ENCODE assay signal across 1 cellular context in genomic region chr1:100036718-100037664, GRCh38.
TF ChIP-seq lines count a peak whose summit lies in the region.

No MANE protein-coding gene starts in this region.

TF ChIP-seq in GM12878, 131 proteins besides CTCF, POLR2A, EP300 and RAD21 (continued from another document):
- TF ChIP-seq MAX (IDR thresholded peaks at IDR 0.05; ENCODE audit: low read depth, low read length): no peak
- TF ChIP-seq YY1 (IDR thresholded peaks at IDR 0.05; ENCODE audit: low read depth, low read length): 0 out of 2 replicates have a peak, but pooled peaks have one; percentile 32
- TF ChIP-seq NR2C1 (IDR thresholded peaks at IDR 0.05): no peak
- TF ChIP-seq ZBTB40 (IDR thresholded peaks at IDR 0.05; ENCODE audit: borderline replicate concordance): peak; percentile 54; the same call in 1 of the 2 replicates
- no peak for TF ChIP-seq IKZF2 (IDR thresholded peaks at IDR 0.05)
- TF ChIP-seq ETV6 (conservative IDR thresholded peaks at IDR 0.05 in 1 of 2, IDR thresholded peaks at IDR 0.05 in 1 of 2; ENCODE audit: borderline replicate concordance in 1 of 2, low read depth in 1 of 2): no peak
- TF ChIP-seq SP1 (IDR thresholded peaks at IDR 0.05; ENCODE audit: low read depth, low read length): no peak
- TF ChIP-seq SKIL (IDR thresholded peaks at IDR 0.05; ENCODE audit: low read depth, poor library complexity, severe bottlenecking): no peak
- no peak for TF ChIP-seq RBBP5 (conservative IDR thresholded peaks at IDR 0.05)
- TF ChIP-seq ZBTB33 (IDR thresholded peaks at IDR 0.05): peak; percentile 67; the same call in 1 of the 2 replicates
- no peak for TF ChIP-seq KAT2A (conservative IDR thresholded peaks at IDR 0.05; ENCODE audit: control insufficient read depth, low read depth, low read length)
- TF ChIP-seq BHLHE40 (IDR thresholded peaks at IDR 0.05; ENCODE audit: borderline replicate concordance in 1 of 2, low read depth in 2 of 2, low read length in 1 of 2): no peak
- TF ChIP-seq MXI1 (IDR thresholded peaks at IDR 0.05; ENCODE audit: low read depth, low read length): no peak
